Comparison of ENCODE assay signal across 19 cellular contexts in genomic region chr14:43356984-43357545, GRCh38.
A peak's percentile ranks its signal among the peaks of the same experiment; 100 is the strongest.
DNase-seq lines count a peak whose midpoint lies in the region; ATAC-seq, FAIRE-seq and TF ChIP-seq lines count a peak whose summit lies in the region.
"Had no signal": no experiment of that assay in that cellular context is flagged by ENCODE, and none has a peak within 500 bp of the region (broad histone marks: within the 10 kb centered on the region; RNA-seq: fewer than 3 reads in every experiment).

No MANE protein-coding gene starts in this region.

- H3K4me1 ChIP-seq in right lobe of liver: no peaks in the 10 kb centered on the region
- H3K4me1 ChIP-seq in HepG2 (ENCODE audit: insufficient read depth, low read length): no peaks in the 10 kb centered on the region
- H3K4me1 ChIP-seq in suprapubic skin: no peaks in the 10 kb centered on the region

- TF ChIP-seq RAD21 in HepG2 (CRISPR knock-in tag; IDR thresholded peaks at IDR 0.05): no peak

- H2AFZ ChIP-seq in HepG2 (ENCODE audit: low read length): no peak overlapping the region
- H2AFZ ChIP-seq in SU-DHL-6 (ENCODE audit: low read depth, low read length, severe bottlenecking): peak overlapping the region; percentile 76

- no peaks in the 10 kb centered on the region for H3K9me2 ChIP-seq in SU-DHL-6 (replicated peaks; ENCODE audit: insufficient read depth, low read length)

- no peaks in the 10 kb centered on the region for H3F3A ChIP-seq in SU-DHL-6 (ENCODE audit: insufficient read depth)

- H4K20me1 ChIP-seq in HepG2 (ENCODE audit: insufficient read depth, low read length): no peaks in the 10 kb centered on the region
- H4K20me1 ChIP-seq in SU-DHL-6 (ENCODE audit: low read depth, low read length): no peaks in the 10 kb centered on the region

- in situ Hi-C loops in HepG2 (cut with HindIII; ENCODE audit: extremely low pct_ligation_motif_present, low pct_unique_long_range_greater_than_20kb) (no loop called here), G401 (cut with HindIII; ENCODE audit: low sequenced_read_pairs) (no loop called here)

- BruUV-seq in HepG2 (replicated peaks; lab: Mats Ljungman, UMichigan): no TSS peak

- H3K27ac ChIP-seq in right lobe of liver (no peak overlapping the region), HepG2 (ENCODE audit: extremely low read length, insufficient read depth, low read length) (no peak overlapping the region), SU-DHL-6 (ENCODE audit: low read depth, low read length) (no peak overlapping the region), suprapubic skin (no peak overlapping the region)
- H3K27ac ChIP-seq: 22Rv1, C4-2B had no signal

- intact Hi-C loops in right lobe of liver (cut with DNase I) (no loop called here), HepG2 (cut with micrococcal nuclease; ENCODE audit: unreplicated experiment) (no loop called here)

- H3K27me3 ChIP-seq in right lobe of liver (no peaks in the 10 kb centered on the region), HepG2 (ENCODE audit: control insufficient read depth in 1 of 2, insufficient read depth in 2 of 2, low read length in 2 of 2) (no peaks in the 10 kb centered on the region), SU-DHL-6 (ENCODE audit: low read length) (no peaks in the 10 kb centered on the region), suprapubic skin (no peaks in the 10 kb centered on the region)

- ATAC-seq in right lobe of liver (peak in 3 of 4 donors; percentile 24 to 29 (median 28)), HepG2 (no peak)

- no peak for FAIRE-seq in HepG2 (lab: Jason Lieb, UNC)
- FAIRE-seq: D721Med, GM12891 had no signal

- TF ChIP-seq EP300 in HepG2 (IDR thresholded peaks at IDR 0.05; ENCODE audit: low read depth in 2 of 2, low read length in 2 of 2): no peak
- no peak for TF ChIP-seq EP300 in HepG2 (CRISPR knock-in tag; IDR thresholded peaks at IDR 0.05; ENCODE audit: borderline replicate concordance)
- TF ChIP-seq EP300 in suprapubic skin (IDR thresholded peaks at IDR 0.05): no peak

- no peak overlapping the region for H3K4me2 ChIP-seq in HepG2 (ENCODE audit: low read depth, low read length)
- no peak overlapping the region for H3K4me2 ChIP-seq in SU-DHL-6 (ENCODE audit: low read depth, low read length, poor library complexity, severe bottlenecking)

- H3K9me3 ChIP-seq in right lobe of liver (no peaks in the 10 kb centered on the region), HepG2 (ENCODE audit: low read length) (no peaks in the 10 kb centered on the region), SU-DHL-6 (ENCODE audit: insufficient read depth, low read length) (0 out of 2 replicates have a peak, but pooled peaks cover 8% of the 10 kb centered on the region), suprapubic skin (no peaks in the 10 kb centered on the region)

- DNase-seq in DMS 273 (lab: John Stamatoyannopoulos, UW; ENCODE audit: unreplicated experiment) (peak; percentile 2), DMS 273 treated with DMSO at 0.1 percent for 48 hours (lab: John Stamatoyannopoulos, UW) (no peak), right lobe of liver (no peak), HepG2 (ENCODE audit: low spot score) (no peak), G401 (ENCODE audit: low spot score) (no peak), UCSD-AML1 (lab: John Stamatoyannopoulos, UW; ENCODE audit: unreplicated experiment) (no peak), suprapubic skin (ENCODE audit: low spot score in 2 of 2) (no peak)
- DNase-seq: AML-193, KG1, MV-4-11, NCI-H1436 treated with DMSO at 0.1 percent for 48 hours, NCI-H2107, NCI-H446 treated with DMSO at 0.1 percent for 48 hours, NCI-H82 had no signal

- no peaks in the 10 kb centered on the region for H3K36me3 ChIP-seq in right lobe of liver
- H3K36me3 ChIP-seq in HepG2 (replicated peaks in 1 of 2; ENCODE audit: control insufficient read depth in 1 of 2, insufficient read depth in 2 of 2, low read length in 2 of 2): no peaks in the 10 kb centered on the region
- H3K36me3 ChIP-seq in SU-DHL-6 (ENCODE audit: low read length): no peaks in the 10 kb centered on the region
- no peaks in the 10 kb centered on the region for H3K36me3 ChIP-seq in suprapubic skin

- POLR2A ChIA-PET in HepG2 (lab: Yijun Ruan, JAX): no interaction called here

- H3K9ac ChIP-seq in HepG2 (ENCODE audit: insufficient read depth, low read depth, low read length): no peak overlapping the region
- no peak overlapping the region for H3K9ac ChIP-seq in SU-DHL-6 (ENCODE audit: low read length)

- TF ChIP-seq CTCF in right lobe of liver (IDR thresholded peaks at IDR 0.05) (no peak), HepG2 (CRISPR knock-in tag; IDR thresholded peaks at IDR 0.05) (no peak), SU-DHL-6 (IDR thresholded peaks at IDR 0.05; ENCODE audit: insufficient read depth, low read length, poor library complexity, severe bottlenecking) (no peak), suprapubic skin (IDR thresholded peaks at IDR 0.05) (no peak)

- CTCF ChIA-PET in HepG2 (lab: Yijun Ruan, JAX; ENCODE audit: low intra/inter-chr PET ratio, low total read pairs): no interaction called here

- H3K79me2 ChIP-seq in HepG2 (ENCODE audit: insufficient read depth, low read length) (no peaks in the 10 kb centered on the region), SU-DHL-6 (ENCODE audit: insufficient read depth, low read length) (no peaks in the 10 kb centered on the region)

- no peak for TF ChIP-seq POLR2A in right lobe of liver (IDR thresholded peaks at IDR 0.05)
- TF ChIP-seq POLR2A in HepG2 (IDR thresholded peaks at IDR 0.05; ENCODE audit: insufficient read depth in 1 of 2, low read depth in 2 of 2, low read length in 2 of 2): no peak
- no peak for TF ChIP-seq POLR2A in suprapubic skin (IDR thresholded peaks at IDR 0.05)

- H3K4me3 ChIP-seq in right lobe of liver (no peak overlapping the region), HepG2 (replicated peaks in 1 of 3; ENCODE audit: insufficient read depth in 1 of 3, low read depth in 2 of 3, low read length in 3 of 3) (no peak overlapping the region), SU-DHL-6 (ENCODE audit: insufficient read depth, low read length, poor library complexity, severe bottlenecking) (no peak overlapping the region), suprapubic skin (no peak overlapping the region)

TF ChIP-seq in HepG2, 621 proteins besides CTCF, POLR2A, EP300 and RAD21:
- TF ChIP-seq ZFP90 (CRISPR knock-in tag; IDR thresholded peaks at IDR 0.05; ENCODE audit: borderline replicate concordance): no peak
- no peak for TF ChIP-seq ZNF644 (CRISPR knock-in tag; IDR thresholded peaks at IDR 0.05; ENCODE audit: low read depth)
TF ChIP-seq in HepG2: peak in this region for 0.
